In genomic region chr17:63621684-63622570, GRCh38 we compare ENCODE assay signal across 8 cellular contexts. TPM values are rescaled to one million over a fixed set of nuclear protein-coding genes. Genes with fewer than 3 reads are reported as not detected.
DNase-seq lines count a peak whose midpoint lies in the region; ATAC-seq, FAIRE-seq and TF ChIP-seq lines count a peak whose summit lies in the region.

Gene MAP3K3, plus strand, starts transcription at chr17:63622417. Its CDS starts 343 bp downstream, at chr17:63622760.

- intact Hi-C loops in Right ventricle myocardium superior (cut with DNase I) (no loop called here), pancreas (cut with DNase I) (no loop called here), tibial artery (cut with DNase I; ENCODE audit: low total_unique reads) (loop anchor here (5.0 kb wide), 1 partner anchor 70 kb away; the partner anchor contains the start of gene DCAF7)

- peaks cover 28% of the 10 kb centered on the region for H3K4me1 ChIP-seq in adipocyte (ENCODE audit: control insufficient read depth, insufficient read depth, low read length)
- peaks cover 0 to 30% (median 29%) of the 10 kb centered on the region in 3 donors for H3K4me1 ChIP-seq in pancreas
- peaks cover 0 to 37% (median 19%) of the 10 kb centered on the region in 4 donors for H3K4me1 ChIP-seq in tibial artery

- H3K27me3 ChIP-seq in adipocyte (replicated peaks; ENCODE audit: control insufficient read depth, insufficient read depth, low read length) (no peaks in the 10 kb centered on the region), pancreas (no peaks in the 10 kb centered on the region), tibial artery (no peaks in the 10 kb centered on the region)

- ATAC-seq in HG02798 (IDR thresholded peaks at IDR 0.05; ENCODE audit: poor library complexity, unreplicated experiment) (peak; percentile 92), Right ventricle myocardium superior (ENCODE audit: poor library complexity) (peak; percentile 95), pancreas (peak; percentile 91 to 96 (median 94))

- no peak for TF ChIP-seq CTCF in GM12875 (IDR thresholded peaks at IDR 0.05; ENCODE audit: borderline replicate concordance, insufficient read depth, low read depth, low read length)
- TF ChIP-seq CTCF in pancreas (IDR thresholded peaks at IDR 0.05): no peak
- TF ChIP-seq CTCF in tibial artery (IDR thresholded peaks at IDR 0.05): no peak

- FAIRE-seq in pancreas (lab: Jason Lieb, UNC): peak; percentile 97

- DNase-seq in NCI-H1436 (lab: John Stamatoyannopoulos, UW) (peak; percentile 100), T follicular helper cell (ENCODE audit: low read depth) (peak; percentile 96), adipocyte (ENCODE audit: low read depth) (peak; percentile 100), Right ventricle myocardium superior (peak; percentile 99), pancreas (peak; percentile 96 to 100 (median 99)), tibial artery (peak; percentile 100)

- 0 to 1% methylated on average over 56 to 75 of the region's 75 CpGs for WGBS in pancreas, 2 donors

- peak within 1 kb of the TSS; percentile 51 to 82 (median 76) for H3K27ac ChIP-seq in pancreas
- peak within 1 kb of the TSS; percentile 82 for H3K27ac ChIP-seq in tibial artery

- H3K36me3 ChIP-seq in adipocyte (ENCODE audit: control insufficient read depth, insufficient read depth, low read length, severe bottlenecking) (no peaks in the 10 kb centered on the region), pancreas (no peaks in the 10 kb centered on the region), tibial artery (no peaks in the 10 kb centered on the region)

- H3K9me3 ChIP-seq in adipocyte (ENCODE audit: control insufficient read depth, low read length): no peaks in the 10 kb centered on the region
- no peaks in the 10 kb centered on the region for H3K9me3 ChIP-seq in pancreas
- no peaks in the 10 kb centered on the region for H3K9me3 ChIP-seq in tibial artery

- peak within 1 kb of the TSS; percentile 90 for H3K9ac ChIP-seq in adipocyte (ENCODE audit: low read length)

- H3K4me3 ChIP-seq in GM12875 (ENCODE audit: low read depth, low read length) (peak within 1 kb of the TSS; percentile 77), adipocyte (ENCODE audit: low read length) (peak within 1 kb of the TSS; percentile 94), pancreas (peak within 1 kb of the TSS; percentile 57 to 71 (median 66)), tibial artery (peak within 1 kb of the TSS; percentile 67 to 88)

RNA-seq across cellular contexts. Expression of gene MAP3K3, which starts in this region (rescaled TPM):
- 31.3 TPM for total RNA-seq in Right ventricle myocardium superior
- 10 to 100 TPM in 3 of 6 donors, 1 to 10 TPM in 3; 8.4 to 21.9 (median 9.9) TPM for total RNA-seq in pancreas
- 10 to 100 TPM; 13.4 to 16.9 TPM for polyA plus RNA-seq in pancreas

Comparison
In these comparisons a context has a peak if more than half of its experiments do, and no peak if none do; other contexts are left out.
1. Peak in every context shown above with its lines: DNase-seq, ATAC-seq, H3K4me3 ChIP-seq and H3K27ac ChIP-seq.